27 cellular contexts compared by ENCODE assay signal in the genomic region with DNA sequence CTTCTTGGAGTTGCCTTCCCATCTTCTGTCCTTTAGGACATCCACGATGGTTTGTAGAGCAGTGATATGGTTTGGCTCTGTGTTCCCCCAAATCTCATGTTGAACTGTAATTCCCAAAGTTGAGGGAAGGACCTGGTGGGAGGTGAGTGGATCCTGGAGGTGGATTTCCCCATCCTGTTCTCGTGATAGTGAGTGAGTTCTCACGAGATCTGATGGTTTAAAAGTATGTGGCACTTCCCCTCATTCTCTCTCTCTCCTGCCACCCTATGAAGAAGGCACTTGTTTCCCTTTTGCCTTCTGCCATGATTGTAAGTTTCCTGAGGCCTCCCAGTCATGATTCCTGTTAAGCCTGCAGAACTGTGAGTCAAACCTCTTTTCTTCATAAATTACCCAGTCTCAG.
"Had no signal": no experiment of that assay in that cellular context is flagged by ENCODE, and none has a peak within 500 bp of the region (broad histone marks: within the 10 kb centered on the region; RNA-seq: fewer than 3 reads in every experiment).

No MANE protein-coding gene starts in this region.

- H3K36me3 ChIP-seq: stomach, suprapubic skin, thoracic aorta, thyroid gland, tibial artery, tibial nerve, transverse colon, upper lobe of left lung, upper lobe of right lung, uterus, vagina had no signal

- H3K4me3 ChIP-seq: stomach, suprapubic skin, testis, thoracic aorta, thyroid gland, tibial artery, tibial nerve, transverse colon, upper lobe of left lung, upper lobe of right lung, uterus, vagina had no signal

- ATAC-seq: stimulated activated effector memory CD8-positive, alpha-beta T cell treated with anti-CD3 and anti-CD28 coated beads, Interleukin-12 subunit alpha, Interleukin-12 subunit beta, amount 100 ng/mL, for 72 hours; stimulated activated memory B cell treated with anti-CD40 and anti-IgM and Interleukin-4, amounts not matched to agents 10 μg/mL and 1 μg/mL and 100 μg/mL, for 72 hours; stimulated activated naive B cell treated with anti-CD40 and anti-IgM and Interleukin-4, amounts not matched to agents 10 μg/mL and 1 μg/mL and 100 μg/mL, for 72 hours; stimulated activated naive CD8-positive, alpha-beta T cell treated with anti-CD3 and anti-CD28 coated beads, Interleukin-15, amount 100 ng/mL, for 72 hours; stimulated activated naive CD8-positive, alpha-beta T cell treated with anti-CD3 and anti-CD28 coated beads, Interleukin-15, Interleukin-2, amounts not matched to agents 100 U/mL and 50 U/mL, for 24 hours; upper lobe of right lung had no signal

- DNase-seq: stimulated activated CD4-positive, alpha-beta T cell treated with anti-CD3 and anti-CD28 coated beads, Interleukin-2, amount 100 ng/mL, for 48 hours; stimulated activated CD4-positive, alpha-beta T cell treated with anti-CD3 and anti-CD28 coated beads, Interleukin-4, amount 100 ng/mL, for 1 hour; stimulated activated CD4-positive, alpha-beta T cell treated with anti-CD3 and anti-CD28 coated beads, Interleukin-4, amount 100 ng/mL, for 24 hours; stimulated activated CD4-positive, alpha-beta T cell treated with anti-CD3 and anti-CD28 coated beads, Interleukin-4, amount 100 ng/mL, for 4 hours; stimulated activated CD8-positive, alpha-beta memory T cell treated with anti-CD3 and anti-CD28 coated beads, Interleukin-4, amount 100 ng/mL, for 48 hours; stimulated activated naive B cell treated with anti-CD40 and anti-IgM and Interleukin-4, amounts not matched to agents 10 μg/mL and 1 μg/mL and 100 μg/mL, for 72 hours; stimulated activated naive CD4-positive, alpha-beta T cell; stimulated activated naive CD4-positive, alpha-beta T cell treated with Interleukin-2 at 50 U/mL for 16 hours; stimulated activated naive CD8-positive, alpha-beta T cell treated with anti-CD3 and anti-CD28 coated beads, Interleukin-15, amount 100 ng/mL, for 72 hours; stimulated activated naive CD8-positive, alpha-beta T cell treated with anti-CD3 and anti-CD28 coated beads, Interleukin-15, Interleukin-2, amounts not matched to agents 100 U/mL and 50 U/mL, for 24 hours; stomach; substantia nigra; testis; thyroid gland; tibial artery; transverse colon; trophoblast cell; upper lobe of left lung; upper lobe of right lung; uterus had no signal

- H3K27me3 ChIP-seq: suprapubic skin, testis, thyroid gland, tibial artery, tibial nerve, transverse colon, upper lobe of left lung, upper lobe of right lung, uterus, vagina had no signal

- FAIRE-seq: urothelium cell line had no signal

- H3K9me3 ChIP-seq: stomach, suprapubic skin, testis, thoracic aorta, thyroid gland, tibial artery, tibial nerve, transverse colon, upper lobe of left lung, upper lobe of right lung, uterus, vagina had no signal

- H3K4me1 ChIP-seq: stomach, suprapubic skin, testis, thyroid gland, tibial artery, tibial nerve, transverse colon, upper lobe of left lung, upper lobe of right lung, uterus, vagina had no signal

- H3K27ac ChIP-seq: stomach, suprapubic skin, testis, thoracic aorta, thyroid gland, tibial artery, tibial nerve, transverse colon, upper lobe of left lung, upper lobe of right lung, uterus, vagina had no signal
